In the genomic region with DNA sequence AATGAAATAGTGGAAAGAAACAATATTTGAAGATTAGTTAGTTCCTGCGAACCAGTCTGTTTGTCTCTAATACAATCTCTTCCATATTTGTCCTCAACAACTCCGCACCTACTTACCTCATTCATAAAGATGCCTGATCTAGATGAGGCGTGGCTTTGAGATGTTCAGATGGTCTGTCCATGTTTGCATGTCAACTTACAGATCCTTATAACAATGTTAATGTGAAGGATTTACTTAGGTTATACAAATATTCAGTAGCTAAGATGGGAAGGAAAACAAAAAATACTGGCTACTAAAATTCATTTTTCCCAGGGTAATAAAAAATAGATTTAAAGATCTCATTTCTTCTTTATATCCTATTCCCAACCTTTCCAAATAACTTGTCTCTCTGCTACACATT, we compare ENCODE assay signal across 1 cellular context.
TF ChIP-seq lines count a peak whose summit lies in the region.

No MANE protein-coding gene starts in this region.

TF ChIP-seq in SK-N-SH treated with all-trans-retinoic acid at 6 μM for 48 hours, 23 proteins besides CTCF, POLR2A, EP300 and RAD21 (continued from another document):
- TF ChIP-seq, protein P1, sequence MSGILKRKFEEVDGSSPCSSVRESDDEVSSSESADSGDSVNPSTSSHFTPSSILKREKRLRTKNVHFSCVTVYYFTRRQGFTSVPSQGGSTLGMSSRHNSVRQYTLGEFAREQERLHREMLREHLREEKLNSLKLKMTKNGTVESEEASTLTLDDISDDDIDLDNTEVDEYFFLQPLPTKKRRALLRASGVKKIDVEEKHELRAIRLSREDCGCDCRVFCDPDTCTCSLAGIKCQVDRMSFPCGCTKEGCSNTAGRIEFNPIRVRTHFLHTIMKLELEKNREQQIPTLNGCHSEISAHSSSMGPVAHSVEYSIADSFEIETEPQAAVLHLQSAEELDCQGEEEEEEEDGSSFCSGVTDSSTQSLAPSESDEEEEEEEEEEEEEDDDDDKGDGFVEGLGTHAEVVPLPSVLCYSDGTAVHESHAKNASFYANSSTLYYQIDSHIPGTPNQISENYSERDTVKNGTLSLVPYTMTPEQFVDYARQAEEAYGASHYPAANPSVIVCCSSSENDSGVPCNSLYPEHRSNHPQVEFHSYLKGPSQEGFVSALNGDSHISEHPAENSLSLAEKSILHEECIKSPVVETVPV (CRISPR knock-in tag; IDR thresholded peaks at IDR 0.05), result no peak
- TF ChIP-seq ZFP30 (CRISPR knock-in tag; IDR thresholded peaks at IDR 0.05), result no peak
- TF ChIP-seq SNAI2 (CRISPR knock-in tag; IDR thresholded peaks at IDR 0.05), result no peak
- TF ChIP-seq ZNF565 (CRISPR knock-in tag; conservative IDR thresholded peaks at IDR 0.05; ENCODE audit: low read depth), result no peak
- no peak for TF ChIP-seq ARNTL (CRISPR knock-in tag; IDR thresholded peaks at IDR 0.05; ENCODE audit: borderline replicate concordance, low read depth)
- TF ChIP-seq, protein P2, sequence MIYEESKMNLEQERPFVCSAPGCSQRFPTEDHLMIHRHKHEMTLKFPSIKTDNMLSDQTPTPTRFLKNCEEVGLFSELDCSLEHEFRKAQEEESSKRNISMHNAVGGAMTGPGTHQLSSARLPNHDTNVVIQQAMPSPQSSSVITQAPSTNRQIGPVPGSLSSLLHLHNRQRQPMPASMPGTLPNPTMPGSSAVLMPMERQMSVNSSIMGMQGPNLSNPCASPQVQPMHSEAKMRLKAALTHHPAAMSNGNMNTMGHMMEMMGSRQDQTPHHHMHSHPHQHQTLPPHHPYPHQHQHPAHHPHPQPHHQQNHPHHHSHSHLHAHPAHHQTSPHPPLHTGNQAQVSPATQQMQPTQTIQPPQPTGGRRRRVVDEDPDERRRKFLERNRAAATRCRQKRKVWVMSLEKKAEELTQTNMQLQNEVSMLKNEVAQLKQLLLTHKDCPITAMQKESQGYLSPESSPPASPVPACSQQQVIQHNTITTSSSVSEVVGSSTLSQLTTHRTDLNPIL (CRISPR knock-in tag; IDR thresholded peaks at IDR 0.05; ENCODE audit: low read depth), result no peak
- TF ChIP-seq ZC3H10 (CRISPR knock-in tag; IDR thresholded peaks at IDR 0.05), result no peak
- TF ChIP-seq, protein P3, sequence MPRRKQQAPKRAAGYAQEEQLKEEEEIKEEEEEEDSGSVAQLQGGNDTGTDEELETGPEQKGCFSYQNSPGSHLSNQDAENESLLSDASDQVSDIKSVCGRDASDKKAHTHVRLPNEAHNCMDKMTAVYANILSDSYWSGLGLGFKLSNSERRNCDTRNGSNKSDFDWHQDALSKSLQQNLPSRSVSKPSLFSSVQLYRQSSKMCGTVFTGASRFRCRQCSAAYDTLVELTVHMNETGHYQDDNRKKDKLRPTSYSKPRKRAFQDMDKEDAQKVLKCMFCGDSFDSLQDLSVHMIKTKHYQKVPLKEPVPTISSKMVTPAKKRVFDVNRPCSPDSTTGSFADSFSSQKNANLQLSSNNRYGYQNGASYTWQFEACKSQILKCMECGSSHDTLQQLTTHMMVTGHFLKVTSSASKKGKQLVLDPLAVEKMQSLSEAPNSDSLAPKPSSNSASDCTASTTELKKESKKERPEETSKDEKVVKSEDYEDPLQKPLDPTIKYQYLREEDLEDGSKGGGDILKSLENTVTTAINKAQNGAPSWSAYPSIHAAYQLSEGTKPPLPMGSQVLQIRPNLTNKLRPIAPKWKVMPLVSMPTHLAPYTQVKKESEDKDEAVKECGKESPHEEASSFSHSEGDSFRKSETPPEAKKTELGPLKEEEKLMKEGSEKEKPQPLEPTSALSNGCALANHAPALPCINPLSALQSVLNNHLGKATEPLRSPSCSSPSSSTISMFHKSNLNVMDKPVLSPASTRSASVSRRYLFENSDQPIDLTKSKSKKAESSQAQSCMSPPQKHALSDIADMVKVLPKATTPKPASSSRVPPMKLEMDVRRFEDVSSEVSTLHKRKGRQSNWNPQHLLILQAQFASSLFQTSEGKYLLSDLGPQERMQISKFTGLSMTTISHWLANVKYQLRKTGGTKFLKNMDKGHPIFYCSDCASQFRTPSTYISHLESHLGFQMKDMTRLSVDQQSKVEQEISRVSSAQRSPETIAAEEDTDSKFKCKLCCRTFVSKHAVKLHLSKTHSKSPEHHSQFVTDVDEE (CRISPR knock-in tag; IDR thresholded peaks at IDR 0.05), result no peak
- TF ChIP-seq PPARA (CRISPR knock-in tag; IDR thresholded peaks at IDR 0.05; ENCODE audit: borderline replicate concordance), result no peak
- TF ChIP-seq ZNF70 (CRISPR knock-in tag; IDR thresholded peaks at IDR 0.05), result no peak
